In the genomic region with DNA sequence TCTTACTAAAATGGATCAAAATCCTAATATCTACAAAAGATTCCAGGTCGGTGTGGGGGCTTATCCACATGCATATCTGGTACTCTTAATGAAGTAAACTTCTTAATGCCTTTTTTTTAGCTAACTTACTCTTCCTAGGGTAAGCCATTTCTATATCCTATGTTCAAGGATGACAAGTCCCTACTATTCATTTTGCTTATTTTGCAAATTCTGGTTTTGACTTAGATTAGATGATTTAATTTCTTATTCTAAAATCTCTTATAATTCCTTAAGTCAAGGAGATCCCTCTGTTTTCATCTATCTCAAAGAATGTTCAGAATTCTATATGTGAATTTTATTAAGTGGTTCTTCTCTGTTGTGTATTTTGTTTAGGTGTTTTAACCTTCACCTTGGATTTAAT, we compare ENCODE assay signal across 33 cellular contexts.
"Had no signal": no experiment of that assay in that cellular context is flagged by ENCODE, and none has a peak within 500 bp of the region (broad histone marks: within the 10 kb centered on the region; RNA-seq: fewer than 3 reads in every experiment).

No MANE protein-coding gene starts in this region.

- H3K27ac ChIP-seq: adrenal gland, ascending aorta, body of pancreas, brain microvascular endothelial cell, breast epithelium, cardiac muscle cell had no signal

- H3K36me3 ChIP-seq: adrenal gland, ascending aorta, brain microvascular endothelial cell, breast epithelium, cardiac muscle cell had no signal

- H3K9me3 ChIP-seq: adrenal gland, ascending aorta, body of pancreas, breast epithelium had no signal

- H3K4me3 ChIP-seq: adrenal gland, ascending aorta, body of pancreas, breast epithelium, cardiac muscle cell had no signal

- ATAC-seq: activated naive CD4-positive, alpha-beta T cell treated with anti-CD3 and anti-CD28 coated beads, Interleukin-2, amount 50 U/mL, for 72 hours; activated naive CD8-positive, alpha-beta T cell treated with anti-CD3 and anti-CD28 coated beads, Interleukin-2, amount 50 U/mL, for 24 hours; activated T-cell treated with anti-CD3 and anti-CD28 coated beads, Interleukin-2, amount 50 U/mL, for 4 hours; activated T-cell treated with anti-CD3 and anti-CD28 coated beads, Interleukin-2, amount 50 U/mL, for 72 hours; activated T-helper 17 cell treated with anti-CD3 and anti-CD28 coated beads, Interleukin-2, amount 50 U/mL, for 72 hours; body of pancreas had no signal

- FAIRE-seq: astrocyte, bronchial epithelial cell, colon had no signal

- H3K27me3 ChIP-seq: adrenal gland, ascending aorta, body of pancreas, brain microvascular endothelial cell, breast epithelium, cardiac muscle cell had no signal

- DNase-seq: activated effector memory CD4-positive, alpha-beta T cell treated with anti-CD3 and anti-CD28 coated beads, Interleukin-2, amount 50 U/mL, for 16 hours; activated effector memory CD4-positive, alpha-beta T cell treated with Interleukin-2 at 50 U/mL for 16 hours; activated gamma-delta T cell; activated gamma-delta T cell treated with Interleukin-2 at 50 U/mL for 16 hours; activated naive CD4-positive, alpha-beta T cell treated with anti-CD3 and anti-CD28 coated beads for 36 hours; activated naive CD4-positive, alpha-beta T cell treated with anti-CD3 and anti-CD28 coated beads, Interleukin-2, amount 10 ng/mL, durations not matched to agents 7 days and 5 days; activated naive CD4-positive, alpha-beta T cell treated with anti-CD3 and anti-CD28 coated beads, Interleukin-2, amount 50 U/mL, for 16 hours; activated naive CD4-positive, alpha-beta T cell treated with Interleukin-2 at 50 U/mL for 16 hours; activated naive CD8-positive, alpha-beta T cell treated with anti-CD3 and anti-CD28 coated beads for 36 hours; activated naive CD8-positive, alpha-beta T cell treated with anti-CD3 and anti-CD28 coated beads, Interleukin-2, amount 10 ng/mL, durations not matched to agents 7 days and 5 days; activated naive CD8-positive, alpha-beta T cell treated with anti-CD3 and anti-CD28 coated beads, Interleukin-2, amount 50 U/mL, for 24 hours; activated T-cell treated with anti-CD3 and anti-CD28 coated beads, Interleukin-2, amount 50 U/mL, for 24 hours; activated T-cell treated with anti-CD3 and anti-CD28 coated beads, Interleukin-2, amount 50 U/mL, for 4 hours; activated T-cell treated with anti-CD3 and anti-CD28 coated beads, Interleukin-2, amount 50 U/mL, for 48 hours; activated T-cell treated with anti-CD3 and anti-CD28 coated beads, Interleukin-2, amount 50 U/mL, for 72 hours; adrenal gland; amniotic stem cell; amygdala; anterior cingulate cortex; aorta; body of pancreas; brain microvascular endothelial cell; caudate nucleus; central memory CD4-positive, alpha-beta T cell; cerebellar nuclear complex had no signal

- H3K4me1 ChIP-seq: adrenal gland, ascending aorta, body of pancreas, breast epithelium had no signal
